Comparison of ENCODE assay signal across 1 cellular context in genomic region chr4:124884316-124884715, GRCh38.
TF ChIP-seq lines count a peak whose summit lies in the region.

No MANE protein-coding gene starts in this region.

TF ChIP-seq in GM23338, 12 proteins besides CTCF, POLR2A, EP300 and RAD21 (continued from another document):
- no peak for TF ChIP-seq ZNF462 (CRISPR knock-in tag; IDR thresholded peaks at IDR 0.05)
- TF ChIP-seq POLR2AphosphoS5 (IDR thresholded peaks at IDR 0.05; ENCODE audit: low read depth): no peak
- TF ChIP-seq STAT1 (IDR thresholded peaks at IDR 0.05; ENCODE audit: unreplicated experiment): no peak
- TF ChIP-seq ZNF114 (CRISPR knock-in tag; IDR thresholded peaks at IDR 0.05): no peak
- no peak for TF ChIP-seq REST (IDR thresholded peaks at IDR 0.05; ENCODE audit: unreplicated experiment)
- TF ChIP-seq CREB1 (CRISPR knock-in tag; IDR thresholded peaks at IDR 0.05; ENCODE audit: low read depth): no peak
- TF ChIP-seq JUNB (IDR thresholded peaks at IDR 0.05; ENCODE audit: unreplicated experiment): no peak
- TF ChIP-seq EZH2phosphoT487 (IDR thresholded peaks at IDR 0.05; ENCODE audit: unreplicated experiment): no peak
- TF ChIP-seq NANOG (IDR thresholded peaks at IDR 0.05; ENCODE audit: borderline replicate concordance): no peak
- no peak for TF ChIP-seq ZNF331 (CRISPR knock-in tag; IDR thresholded peaks at IDR 0.05; ENCODE audit: low read depth)
